In the genomic region with DNA sequence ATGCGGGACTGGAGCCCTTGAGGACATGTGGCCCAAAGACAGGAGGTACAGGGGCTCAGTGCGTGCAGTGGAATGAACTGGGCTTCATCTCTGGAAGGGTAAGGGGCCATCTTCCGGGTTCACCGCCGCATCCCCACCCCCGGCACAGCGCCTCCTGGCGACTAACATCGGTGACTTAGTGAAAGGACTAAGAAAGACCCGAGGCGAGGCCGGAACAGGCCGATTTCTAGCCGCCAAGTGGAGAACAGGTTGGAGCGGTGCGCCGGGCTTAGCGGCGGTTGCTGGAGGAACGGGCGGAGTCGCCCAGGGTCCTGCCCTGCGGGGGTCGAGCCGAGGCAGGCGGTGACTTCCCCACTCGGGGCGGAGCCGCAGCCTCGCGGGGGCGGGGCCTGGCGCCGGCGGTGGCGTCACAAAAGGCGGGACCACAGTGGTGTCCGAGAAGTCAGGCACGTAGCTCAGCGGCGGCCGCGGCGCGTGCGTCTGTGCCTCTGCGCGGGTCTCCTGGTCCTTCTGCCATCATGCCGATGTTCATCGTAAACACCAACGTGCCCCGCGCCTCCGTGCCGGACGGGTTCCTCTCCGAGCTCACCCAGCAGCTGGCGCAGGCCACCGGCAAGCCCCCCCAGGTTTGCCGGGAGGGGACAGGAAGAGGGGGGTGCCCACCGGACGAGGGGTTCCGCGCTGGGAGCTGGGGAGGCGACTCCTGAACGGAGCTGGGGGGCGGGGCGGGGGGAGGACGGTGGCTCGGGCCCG, we compare ENCODE assay signal across 1 cellular context.
A peak's percentile ranks its signal among the peaks of the same experiment; 100 is the strongest.
TF ChIP-seq lines count a peak whose summit lies in the region.

A gene (plus strand): TSS at position 427 of the 753 bp plus-strand sequence. CDS start 92 bp downstream, at position 519.

TF ChIP-seq in HEK293, 187 proteins besides CTCF, POLR2A, EP300 and RAD21 (continued from another document and continues in another):
- TF ChIP-seq, protein P1, sequence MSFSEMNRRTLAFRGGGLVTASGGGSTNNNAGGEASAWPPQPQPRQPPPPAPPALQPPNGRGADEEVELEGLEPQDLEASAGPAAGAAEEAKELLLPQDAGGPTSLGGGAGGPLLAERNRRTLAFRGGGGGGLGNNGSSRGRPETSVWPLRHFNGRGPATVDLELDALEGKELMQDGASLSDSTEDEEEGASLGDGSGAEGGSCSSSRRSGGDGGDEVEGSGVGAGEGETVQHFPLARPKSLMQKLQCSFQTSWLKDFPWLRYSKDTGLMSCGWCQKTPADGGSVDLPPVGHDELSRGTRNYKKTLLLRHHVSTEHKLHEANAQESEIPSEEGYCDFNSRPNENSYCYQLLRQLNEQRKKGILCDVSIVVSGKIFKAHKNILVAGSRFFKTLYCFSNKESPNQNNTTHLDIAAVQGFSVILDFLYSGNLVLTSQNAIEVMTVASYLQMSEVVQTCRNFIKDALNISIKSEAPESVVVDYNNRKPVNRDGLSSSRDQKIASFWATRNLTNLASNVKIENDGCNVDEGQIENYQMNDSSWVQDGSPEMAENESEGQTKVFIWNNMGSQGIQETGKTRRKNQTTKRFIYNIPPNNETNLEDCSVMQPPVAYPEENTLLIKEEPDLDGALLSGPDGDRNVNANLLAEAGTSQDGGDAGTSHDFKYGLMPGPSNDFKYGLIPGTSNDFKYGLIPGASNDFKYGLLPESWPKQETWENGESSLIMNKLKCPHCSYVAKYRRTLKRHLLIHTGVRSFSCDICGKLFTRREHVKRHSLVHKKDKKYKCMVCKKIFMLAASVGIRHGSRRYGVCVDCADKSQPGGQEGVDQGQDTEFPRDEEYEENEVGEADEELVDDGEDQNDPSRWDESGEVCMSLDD (tag by site-specific recombination; IDR thresholded peaks at IDR 0.05): 0 out of 2 replicates have a peak, but pooled peaks have one; percentile 64
- no peak for TF ChIP-seq ZNF23 (tag by site-specific recombination; IDR thresholded peaks at IDR 0.05; ENCODE audit: borderline replicate concordance)
- TF ChIP-seq ZNF423 (tag by site-specific recombination; IDR thresholded peaks at IDR 0.05): no peak
- peak; percentile 47; the same call in 1 of the 2 replicates for TF ChIP-seq KLF8 (tag by site-specific recombination; IDR thresholded peaks at IDR 0.05)
- no peak for TF ChIP-seq ZNF311 (tag by site-specific recombination; IDR thresholded peaks at IDR 0.05; ENCODE audit: borderline replicate concordance)
- no peak for TF ChIP-seq ZNF132 (tag by site-specific recombination; IDR thresholded peaks at IDR 0.05; ENCODE audit: borderline replicate concordance)
- TF ChIP-seq ZNF600 (tag by site-specific recombination; IDR thresholded peaks at IDR 0.05): peak; percentile 71; the same call in 1 of the 2 replicates
- peak; percentile 92 for TF ChIP-seq TRIM28 (IDR thresholded peaks at IDR 0.05; ENCODE audit: borderline replicate concordance, low read length)
- TF ChIP-seq KLF1 (tag by site-specific recombination; IDR thresholded peaks at IDR 0.05): peak; percentile 74; the same call in 1 of the 2 replicates
- TF ChIP-seq ZNF324 (tag by site-specific recombination; IDR thresholded peaks at IDR 0.05): peak; percentile 60; the same call in 1 of the 2 replicates
- TF ChIP-seq SETDB1 (IDR thresholded peaks at IDR 0.05; ENCODE audit: insufficient read length, low read length): no peak
- TF ChIP-seq, protein P2, sequence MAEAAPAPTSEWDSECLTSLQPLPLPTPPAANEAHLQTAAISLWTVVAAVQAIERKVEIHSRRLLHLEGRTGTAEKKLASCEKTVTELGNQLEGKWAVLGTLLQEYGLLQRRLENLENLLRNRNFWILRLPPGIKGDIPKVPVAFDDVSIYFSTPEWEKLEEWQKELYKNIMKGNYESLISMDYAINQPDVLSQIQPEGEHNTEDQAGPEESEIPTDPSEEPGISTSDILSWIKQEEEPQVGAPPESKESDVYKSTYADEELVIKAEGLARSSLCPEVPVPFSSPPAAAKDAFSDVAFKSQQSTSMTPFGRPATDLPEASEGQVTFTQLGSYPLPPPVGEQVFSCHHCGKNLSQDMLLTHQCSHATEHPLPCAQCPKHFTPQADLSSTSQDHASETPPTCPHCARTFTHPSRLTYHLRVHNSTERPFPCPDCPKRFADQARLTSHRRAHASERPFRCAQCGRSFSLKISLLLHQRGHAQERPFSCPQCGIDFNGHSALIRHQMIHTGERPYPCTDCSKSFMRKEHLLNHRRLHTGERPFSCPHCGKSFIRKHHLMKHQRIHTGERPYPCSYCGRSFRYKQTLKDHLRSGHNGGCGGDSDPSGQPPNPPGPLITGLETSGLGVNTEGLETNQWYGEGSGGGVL (tag by site-specific recombination; IDR thresholded peaks at IDR 0.05): peak; percentile 87
- TF ChIP-seq ZBTB17 (tag by site-specific recombination; IDR thresholded peaks at IDR 0.05): peak; percentile 64
- TF ChIP-seq, protein P3, sequence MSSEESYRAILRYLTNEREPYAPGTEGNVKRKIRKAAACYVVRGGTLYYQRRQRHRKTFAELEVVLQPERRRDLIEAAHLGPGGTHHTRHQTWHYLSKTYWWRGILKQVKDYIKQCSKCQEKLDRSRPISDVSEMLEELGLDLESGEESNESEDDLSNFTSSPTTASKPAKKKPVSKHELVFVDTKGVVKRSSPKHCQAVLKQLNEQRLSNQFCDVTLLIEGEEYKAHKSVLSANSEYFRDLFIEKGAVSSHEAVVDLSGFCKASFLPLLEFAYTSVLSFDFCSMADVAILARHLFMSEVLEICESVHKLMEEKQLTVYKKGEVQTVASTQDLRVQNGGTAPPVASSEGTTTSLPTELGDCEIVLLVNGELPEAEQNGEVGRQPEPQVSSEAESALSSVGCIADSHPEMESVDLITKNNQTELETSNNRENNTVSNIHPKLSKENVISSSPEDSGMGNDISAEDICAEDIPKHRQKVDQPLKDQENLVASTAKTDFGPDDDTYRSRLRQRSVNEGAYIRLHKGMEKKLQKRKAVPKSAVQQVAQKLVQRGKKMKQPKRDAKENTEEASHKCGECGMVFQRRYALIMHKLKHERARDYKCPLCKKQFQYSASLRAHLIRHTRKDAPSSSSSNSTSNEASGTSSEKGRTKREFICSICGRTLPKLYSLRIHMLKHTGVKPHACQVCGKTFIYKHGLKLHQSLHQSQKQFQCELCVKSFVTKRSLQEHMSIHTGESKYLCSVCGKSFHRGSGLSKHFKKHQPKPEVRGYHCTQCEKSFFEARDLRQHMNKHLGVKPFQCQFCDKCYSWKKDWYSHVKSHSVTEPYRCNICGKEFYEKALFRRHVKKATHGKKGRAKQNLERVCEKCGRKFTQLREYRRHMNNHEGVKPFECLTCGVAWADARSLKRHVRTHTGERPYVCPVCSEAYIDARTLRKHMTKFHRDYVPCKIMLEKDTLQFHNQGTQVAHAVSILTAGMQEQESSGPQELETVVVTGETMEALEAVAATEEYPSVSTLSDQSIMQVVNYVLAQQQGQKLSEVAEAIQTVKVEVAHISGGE (tag by site-specific recombination; conservative IDR thresholded peaks at IDR 0.05; ENCODE audit: low read depth): peak; percentile 58
- peak; percentile 95 for TF ChIP-seq SP2 (tag by site-specific recombination; IDR thresholded peaks at IDR 0.05)
- TF ChIP-seq, protein P4, sequence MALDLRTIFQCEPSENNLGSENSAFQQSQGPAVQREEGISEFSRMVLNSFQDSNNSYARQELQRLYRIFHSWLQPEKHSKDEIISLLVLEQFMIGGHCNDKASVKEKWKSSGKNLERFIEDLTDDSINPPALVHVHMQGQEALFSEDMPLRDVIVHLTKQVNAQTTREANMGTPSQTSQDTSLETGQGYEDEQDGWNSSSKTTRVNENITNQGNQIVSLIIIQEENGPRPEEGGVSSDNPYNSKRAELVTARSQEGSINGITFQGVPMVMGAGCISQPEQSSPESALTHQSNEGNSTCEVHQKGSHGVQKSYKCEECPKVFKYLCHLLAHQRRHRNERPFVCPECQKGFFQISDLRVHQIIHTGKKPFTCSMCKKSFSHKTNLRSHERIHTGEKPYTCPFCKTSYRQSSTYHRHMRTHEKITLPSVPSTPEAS (tag by site-specific recombination; IDR thresholded peaks at IDR 0.05): no peak
- TF ChIP-seq ZNF416 (tag by site-specific recombination; IDR thresholded peaks at IDR 0.05): no peak
- 0 out of 2 replicates have a peak, but pooled peaks have one; percentile 19 for TF ChIP-seq ZBTB1 (tag by site-specific recombination; IDR thresholded peaks at IDR 0.05)
- TF ChIP-seq, protein P5, sequence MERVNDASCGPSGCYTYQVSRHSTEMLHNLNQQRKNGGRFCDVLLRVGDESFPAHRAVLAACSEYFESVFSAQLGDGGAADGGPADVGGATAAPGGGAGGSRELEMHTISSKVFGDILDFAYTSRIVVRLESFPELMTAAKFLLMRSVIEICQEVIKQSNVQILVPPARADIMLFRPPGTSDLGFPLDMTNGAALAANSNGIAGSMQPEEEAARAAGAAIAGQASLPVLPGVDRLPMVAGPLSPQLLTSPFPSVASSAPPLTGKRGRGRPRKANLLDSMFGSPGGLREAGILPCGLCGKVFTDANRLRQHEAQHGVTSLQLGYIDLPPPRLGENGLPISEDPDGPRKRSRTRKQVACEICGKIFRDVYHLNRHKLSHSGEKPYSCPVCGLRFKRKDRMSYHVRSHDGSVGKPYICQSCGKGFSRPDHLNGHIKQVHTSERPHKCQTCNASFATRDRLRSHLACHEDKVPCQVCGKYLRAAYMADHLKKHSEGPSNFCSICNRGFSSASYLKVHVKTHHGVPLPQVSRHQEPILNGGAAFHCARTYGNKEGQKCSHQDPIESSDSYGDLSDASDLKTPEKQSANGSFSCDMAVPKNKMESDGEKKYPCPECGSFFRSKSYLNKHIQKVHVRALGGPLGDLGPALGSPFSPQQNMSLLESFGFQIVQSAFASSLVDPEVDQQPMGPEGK (tag by site-specific recombination; IDR thresholded peaks at IDR 0.05): peak; percentile 59
- peak; percentile 56 for TF ChIP-seq ZBTB20 (tag by site-specific recombination; IDR thresholded peaks at IDR 0.05)
- TF ChIP-seq ZNF354C (tag by site-specific recombination; IDR thresholded peaks at IDR 0.05; ENCODE audit: borderline replicate concordance, low read depth): no peak
- 0 out of 2 replicates have a peak, but pooled peaks have one; percentile 15 for TF ChIP-seq BCL11A (tag by site-specific recombination; IDR thresholded peaks at IDR 0.05; ENCODE audit: low read depth)
- TF ChIP-seq, protein P6, sequence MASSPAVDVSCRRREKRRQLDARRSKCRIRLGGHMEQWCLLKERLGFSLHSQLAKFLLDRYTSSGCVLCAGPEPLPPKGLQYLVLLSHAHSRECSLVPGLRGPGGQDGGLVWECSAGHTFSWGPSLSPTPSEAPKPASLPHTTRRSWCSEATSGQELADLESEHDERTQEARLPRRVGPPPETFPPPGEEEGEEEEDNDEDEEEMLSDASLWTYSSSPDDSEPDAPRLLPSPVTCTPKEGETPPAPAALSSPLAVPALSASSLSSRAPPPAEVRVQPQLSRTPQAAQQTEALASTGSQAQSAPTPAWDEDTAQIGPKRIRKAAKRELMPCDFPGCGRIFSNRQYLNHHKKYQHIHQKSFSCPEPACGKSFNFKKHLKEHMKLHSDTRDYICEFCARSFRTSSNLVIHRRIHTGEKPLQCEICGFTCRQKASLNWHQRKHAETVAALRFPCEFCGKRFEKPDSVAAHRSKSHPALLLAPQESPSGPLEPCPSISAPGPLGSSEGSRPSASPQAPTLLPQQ (tag by site-specific recombination; IDR thresholded peaks at IDR 0.05): peak; percentile 71
- TF ChIP-seq, protein P7, sequence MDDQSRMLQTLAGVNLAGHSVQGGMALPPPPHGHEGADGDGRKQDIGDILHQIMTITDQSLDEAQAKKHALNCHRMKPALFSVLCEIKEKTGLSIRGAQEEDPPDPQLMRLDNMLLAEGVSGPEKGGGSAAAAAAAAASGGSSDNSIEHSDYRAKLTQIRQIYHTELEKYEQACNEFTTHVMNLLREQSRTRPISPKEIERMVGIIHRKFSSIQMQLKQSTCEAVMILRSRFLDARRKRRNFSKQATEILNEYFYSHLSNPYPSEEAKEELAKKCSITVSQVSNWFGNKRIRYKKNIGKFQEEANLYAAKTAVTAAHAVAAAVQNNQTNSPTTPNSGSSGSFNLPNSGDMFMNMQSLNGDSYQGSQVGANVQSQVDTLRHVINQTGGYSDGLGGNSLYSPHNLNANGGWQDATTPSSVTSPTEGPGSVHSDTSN (CRISPR knock-in tag; IDR thresholded peaks at IDR 0.05): no peak
- TF ChIP-seq, protein P8, sequence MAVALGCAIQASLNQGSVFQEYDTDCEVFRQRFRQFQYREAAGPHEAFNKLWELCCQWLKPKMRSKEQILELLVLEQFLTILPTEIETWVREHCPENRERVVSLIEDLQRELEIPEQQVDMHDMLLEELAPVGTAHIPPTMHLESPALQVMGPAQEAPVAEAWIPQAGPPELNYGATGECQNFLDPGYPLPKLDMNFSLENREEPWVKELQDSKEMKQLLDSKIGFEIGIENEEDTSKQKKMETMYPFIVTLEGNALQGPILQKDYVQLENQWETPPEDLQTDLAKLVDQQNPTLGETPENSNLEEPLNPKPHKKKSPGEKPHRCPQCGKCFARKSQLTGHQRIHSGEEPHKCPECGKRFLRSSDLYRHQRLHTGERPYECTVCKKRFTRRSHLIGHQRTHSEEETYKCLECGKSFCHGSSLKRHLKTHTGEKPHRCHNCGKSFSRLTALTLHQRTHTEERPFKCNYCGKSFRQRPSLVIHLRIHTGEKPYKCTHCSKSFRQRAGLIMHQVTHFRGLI (tag by site-specific recombination; IDR thresholded peaks at IDR 0.05): peak; percentile 22; the same call in 1 of the 2 replicates
- no peak; the same call in 1 of the 2 replicates for TF ChIP-seq ZNF76 (tag by site-specific recombination; IDR thresholded peaks at IDR 0.05; ENCODE audit: borderline replicate concordance, low read depth)
- TF ChIP-seq ZNF157 (tag by site-specific recombination; IDR thresholded peaks at IDR 0.05): no peak
- no peak for TF ChIP-seq ZNF747 (tag by site-specific recombination; IDR thresholded peaks at IDR 0.05)
- no peak for TF ChIP-seq ZNF707 (tag by site-specific recombination; IDR thresholded peaks at IDR 0.05)
- TF ChIP-seq, protein P9, sequence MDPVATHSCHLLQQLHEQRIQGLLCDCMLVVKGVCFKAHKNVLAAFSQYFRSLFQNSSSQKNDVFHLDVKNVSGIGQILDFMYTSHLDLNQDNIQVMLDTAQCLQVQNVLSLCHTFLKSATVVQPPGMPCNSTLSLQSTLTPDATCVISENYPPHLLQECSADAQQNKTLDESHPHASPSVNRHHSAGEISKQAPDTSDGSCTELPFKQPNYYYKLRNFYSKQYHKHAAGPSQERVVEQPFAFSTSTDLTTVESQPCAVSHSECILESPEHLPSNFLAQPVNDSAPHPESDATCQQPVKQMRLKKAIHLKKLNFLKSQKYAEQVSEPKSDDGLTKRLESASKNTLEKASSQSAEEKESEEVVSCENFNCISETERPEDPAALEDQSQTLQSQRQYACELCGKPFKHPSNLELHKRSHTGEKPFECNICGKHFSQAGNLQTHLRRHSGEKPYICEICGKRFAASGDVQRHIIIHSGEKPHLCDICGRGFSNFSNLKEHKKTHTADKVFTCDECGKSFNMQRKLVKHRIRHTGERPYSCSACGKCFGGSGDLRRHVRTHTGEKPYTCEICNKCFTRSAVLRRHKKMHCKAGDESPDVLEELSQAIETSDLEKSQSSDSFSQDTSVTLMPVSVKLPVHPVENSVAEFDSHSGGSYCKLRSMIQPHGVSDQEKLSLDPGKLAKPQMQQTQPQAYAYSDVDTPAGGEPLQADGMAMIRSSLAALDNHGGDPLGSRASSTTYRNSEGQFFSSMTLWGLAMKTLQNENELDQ (tag by site-specific recombination; IDR thresholded peaks at IDR 0.05; ENCODE audit: low read depth): no peak
